ENCODE assay signal across 25 cellular contexts in genomic region chr7:6644728-6645127, GRCh38.
"Had no signal": no experiment of that assay in that cellular context is flagged by ENCODE, and none has a peak within 500 bp of the region (broad histone marks: within the 10 kb centered on the region; RNA-seq: fewer than 3 reads in every experiment).

No MANE protein-coding gene starts in this region.

- H3K4me1 ChIP-seq: colonic mucosa, gastrocnemius medialis, lower lobe of right lung had no signal

- H3K4me3 ChIP-seq: colonic mucosa, esophagus squamous epithelium, gastrocnemius medialis, heart right ventricle, left lung, lower lobe of right lung had no signal

- H3K27ac ChIP-seq: colonic mucosa, epithelial cell of prostate, esophagus squamous epithelium, gastrocnemius medialis, heart right ventricle, left lung, lower lobe of right lung had no signal

- H3K9me3 ChIP-seq: colonic mucosa, esophagus squamous epithelium, gastrocnemius medialis, heart right ventricle, left lung, lower lobe of right lung had no signal

- H3K27ac Mint-ChIP-seq: dendritic cell treated with granulocyte-macrophage colony-stimulating factor and Interleukin-4, amounts not matched to agents 40 ng/mL and 50 ng/mL, for 4 days; endodermal cell had no signal

- H3K27me3 ChIP-seq: colonic mucosa, esophagus squamous epithelium, gastrocnemius medialis, heart right ventricle, left lung had no signal

- H3K9me3 Mint-ChIP-seq: effector memory CD8-positive, alpha-beta T cell; endodermal cell had no signal

- H3K36me3 ChIP-seq: colonic mucosa had no signal

- H3K27me3 Mint-ChIP-seq: dendritic cell treated with granulocyte-macrophage colony-stimulating factor and Interleukin-4, amounts not matched to agents 40 ng/mL and 50 ng/mL, for 4 days; effector memory CD8-positive, alpha-beta T cell; naive thymus-derived CD4-positive, alpha-beta T cell had no signal

- H3K4me3 Mint-ChIP-seq: dendritic cell treated with granulocyte-macrophage colony-stimulating factor and Interleukin-4, amounts not matched to agents 40 ng/mL and 50 ng/mL, for 4 days; effector memory CD8-positive, alpha-beta T cell; endodermal cell; naive thymus-derived CD4-positive, alpha-beta T cell had no signal

- ATAC-seq: effector memory CD8-positive, alpha-beta T cell; esophagus mucosa; gastrocnemius medialis; heart right ventricle; left cardiac atrium; left lung; left ventricle myocardium superior; lower lobe of right lung; naive thymus-derived CD4-positive, alpha-beta T cell had no signal

- DNase-seq: colonic mucosa; cortex of kidney; effector CD8-positive, alpha-beta T cell; effector memory CD8-positive, alpha-beta T cell; endodermal cell; erythroblast; esophagus squamous epithelium; foreskin fibroblast; foreskin melanocyte; gastrocnemius medialis; glutamatergic neuron; head of caudate nucleus; heart right ventricle; hippocampal formation; kidney glomerular epithelial cell; left cardiac atrium; left ventricle myocardium superior; lower lobe of right lung; mesendoderm; midbrain; naive thymus-derived CD4-positive, alpha-beta T cell had no signal
